1 cellular context compared by ENCODE assay signal in genomic region chr19:32691952-32692726, GRCh38.
A peak's percentile ranks its signal among the peaks of the same experiment; 100 is the strongest.
TF ChIP-seq lines count a peak whose summit lies in the region.

No MANE protein-coding gene starts in this region.

TF ChIP-seq in HepG2, 621 proteins besides CTCF, POLR2A, EP300 and RAD21 (continued from another document):
- TF ChIP-seq ZNF431 (CRISPR knock-in tag; IDR thresholded peaks at IDR 0.05; ENCODE audit: borderline replicate concordance, low read depth) (peak; percentile 16; the same call in 1 of the 2 replicates), HMGXB4 (CRISPR knock-in tag; IDR thresholded peaks at IDR 0.05; ENCODE audit: borderline replicate concordance in 1 of 2, low read depth in 1 of 2) (peak in 1 of 2 experiments; percentile 40; a peak in 1 of 4 replicates), GTF3A (CRISPR knock-in tag; conservative IDR thresholded peaks at IDR 0.05) (no peak), ZFY (CRISPR knock-in tag; IDR thresholded peaks at IDR 0.05) (peak; percentile 94), ZNF607 (CRISPR knock-in tag; IDR thresholded peaks at IDR 0.05; ENCODE audit: borderline replicate concordance) (peak; percentile 13; the same call in 1 of the 2 replicates), ZNF547 (CRISPR knock-in tag; IDR thresholded peaks at IDR 0.05) (0 out of 2 replicates have a peak, but pooled peaks have one; percentile 23), FOXA1 (IDR thresholded peaks at IDR 0.05) (no peak), FOXA1 (CRISPR knock-in tag; IDR thresholded peaks at IDR 0.05) (no peak), AHDC1 (CRISPR knock-in tag; IDR thresholded peaks at IDR 0.05; ENCODE audit: borderline replicate concordance) (no peak), ZNF546 (CRISPR knock-in tag; conservative IDR thresholded peaks at IDR 0.05) (peak; percentile 90; the same call in 1 of the 2 replicates), ZBTB26 (CRISPR knock-in tag; IDR thresholded peaks at IDR 0.05; ENCODE audit: borderline replicate concordance) (no peak), ZNF326 (CRISPR knock-in tag; IDR thresholded peaks at IDR 0.05; ENCODE audit: borderline replicate concordance) (no peak), ZNF777 (CRISPR knock-in tag; IDR thresholded peaks at IDR 0.05) (peak; percentile 77), NFE2 (CRISPR knock-in tag; IDR thresholded peaks at IDR 0.05) (no peak), TOPORS (CRISPR knock-in tag; IDR thresholded peaks at IDR 0.05) (peak; percentile 70; the same call in 1 of the 2 replicates), ZFP91 (CRISPR knock-in tag; IDR thresholded peaks at IDR 0.05; ENCODE audit: borderline replicate concordance) (0 out of 2 replicates have a peak, but pooled peaks have one; percentile 10), TAF15 (IDR thresholded peaks at IDR 0.05; ENCODE audit: low read depth, low read length, poor library complexity, severe bottlenecking) (peak; percentile 1), BCL3 (CRISPR knock-in tag; IDR thresholded peaks at IDR 0.05) (peak; percentile 68; the same call in 1 of the 2 replicates), ZNF576 (CRISPR knock-in tag; IDR thresholded peaks at IDR 0.05) (no peak), ZNF83 (CRISPR knock-in tag; IDR thresholded peaks at IDR 0.05; ENCODE audit: borderline replicate concordance) (peak; percentile 23; the same call in 1 of the 2 replicates), ZNF674 (CRISPR knock-in tag; IDR thresholded peaks at IDR 0.05; ENCODE audit: low read depth) (no peak), PHB2 (IDR thresholded peaks at IDR 0.05; ENCODE audit: partially characterized antibody) (no peak), TEAD3 (CRISPR knock-in tag; optimal IDR thresholded peaks at IDR 0.05; ENCODE audit: borderline replicate concordance) (no peak), ZNF205 (CRISPR knock-in tag; IDR thresholded peaks at IDR 0.05) (no peak), ZHX1 (CRISPR knock-in tag; IDR thresholded peaks at IDR 0.05; ENCODE audit: low read depth) (0 out of 2 replicates have a peak, but pooled peaks have one; percentile 60), ATF3 (CRISPR knock-in tag; IDR thresholded peaks at IDR 0.05) (0 out of 2 replicates have a peak, but pooled peaks have one; percentile 5), SRY (CRISPR knock-in tag; IDR thresholded peaks at IDR 0.05) (peak; percentile 60), NAIF1 (CRISPR knock-in tag; IDR thresholded peaks at IDR 0.05; ENCODE audit: borderline replicate concordance) (no peak), ARID4A (CRISPR knock-in tag; IDR thresholded peaks at IDR 0.05; ENCODE audit: borderline replicate concordance) (peak; percentile 46), ZBTB38 (CRISPR knock-in tag; IDR thresholded peaks at IDR 0.05) (peak; percentile 98)
TF ChIP-seq in HepG2: peak in this region for 100.
